ENCODE assay signal across 22 cellular contexts in genomic region chr7:90817846-90818245, GRCh38.
DNase-seq lines count a peak whose midpoint lies in the region; ATAC-seq, FAIRE-seq and TF ChIP-seq lines count a peak whose summit lies in the region.
"Had no signal": no experiment of that assay in that cellular context is flagged by ENCODE, and none has a peak within 500 bp of the region (broad histone marks: within the 10 kb centered on the region; RNA-seq: fewer than 3 reads in every experiment).

No MANE protein-coding gene starts in this region.

- BruUV-seq in MCF 10A (replicated peaks; lab: Mats Ljungman, UMichigan) (no TSS peak), GM12878 (replicated peaks; lab: Mats Ljungman, UMichigan) (no TSS peak)

- intact Hi-C loops in breast epithelium (cut with DNase I; ENCODE audit: low total_unique reads) (no loop called here), MCF 10A (cut with micrococcal nuclease) (no loop called here), GM12878 (cut with micrococcal nuclease; ENCODE audit: unreplicated experiment) (loop anchor here (2.0 to 5.0 kb wide), 2 partner anchors 91 to 109 kb away; no protein-coding TSS in a partner anchor)
- intact Hi-C loops in CD8-positive, alpha-beta T cell (cut with DNase I, micrococcal nuclease): loop anchor here in 1 of 2 experiments (10.0 kb wide), 1 partner anchor 1647 kb away; no protein-coding TSS in a partner anchor

- POLR2A ChIA-PET in MCF 10A (lab: Yijun Ruan, JAX): interaction anchor here (0.6 to 1.4 kb wide), 5 partner anchors 14 to 987 kb away, joined by 3 to 4 read pairs (median 3); no protein-coding TSS in a partner anchor
- POLR2A ChIA-PET in GM12878 (lab: Charles Lee): no interaction called here
- POLR2A ChIA-PET in CD8-positive, alpha-beta T cell (lab: Charles Lee): no interaction called here

- H3K4me1 Mint-ChIP-seq in MCF 10A (ENCODE audit: insufficient read depth, unreplicated experiment): peaks cover 20% of the 10 kb centered on the region
- peaks cover 24% of the 10 kb centered on the region for H3K4me1 Mint-ChIP-seq in nephron
- H3K4me1 Mint-ChIP-seq in CD8-positive, alpha-beta T cell (ENCODE audit: low read depth): no peaks in the 10 kb centered on the region
- H3K4me1 Mint-ChIP-seq: CD14-positive monocyte had no signal

- H3K79me2 ChIP-seq in GM12878 (ENCODE audit: control insufficient read depth, insufficient read depth, low read length): no peaks in the 10 kb centered on the region

- H3K4me2 ChIP-seq in GM12878 (ENCODE audit: control insufficient read depth, insufficient read depth): no peak overlapping the region

- no peaks in the 10 kb centered on the region for H3K9me3 Mint-ChIP-seq in MCF 10A (ENCODE audit: unreplicated experiment)
- no peaks in the 10 kb centered on the region for H3K9me3 Mint-ChIP-seq in nephron
- H3K9me3 Mint-ChIP-seq in CD8-positive, alpha-beta T cell: peaks cover 6% of the 10 kb centered on the region

- no peak overlapping the region for H3K4me3 Mint-ChIP-seq in MCF 10A (ENCODE audit: unreplicated experiment)
- H3K4me3 Mint-ChIP-seq in nephron: no peak overlapping the region
- no peak overlapping the region for H3K4me3 Mint-ChIP-seq in CD8-positive, alpha-beta T cell
- H3K4me3 Mint-ChIP-seq: CD14-positive monocyte had no signal

- in situ Hi-C loops in GM12878 (cut with MboI): no loop called here

- TF ChIP-seq POLR2A in breast epithelium (IDR thresholded peaks at IDR 0.05): no peak
- TF ChIP-seq POLR2A in GM12878 (IDR thresholded peaks at IDR 0.05; ENCODE audit: low read depth, low read length): no peak

- H3K27me3 ChIP-seq in breast epithelium: no peaks in the 10 kb centered on the region
- H3K27me3 ChIP-seq in GM12878 (replicated peaks in 1 of 2; ENCODE audit: control insufficient read depth in 2 of 2, insufficient read depth in 2 of 2, low read length in 1 of 2): no peaks in the 10 kb centered on the region
- no peaks in the 10 kb centered on the region for H3K27me3 ChIP-seq in CD8-positive, alpha-beta T cell (ENCODE audit: insufficient read depth, low read length)
- H3K27me3 ChIP-seq: sigmoid colon, thyroid gland had no signal

- RAD21 ChIA-PET in GM12878 (lab: Charles Lee; ENCODE audit: unreplicated experiment): interaction anchor here (0.6 to 2.6 kb wide), 6 partner anchors 35 to 108 kb away, joined by 3 to 16 read pairs (median 6); no protein-coding TSS in a partner anchor

- H3K27me3 Mint-ChIP-seq in MCF 10A (ENCODE audit: insufficient read depth, unreplicated experiment): no peaks in the 10 kb centered on the region
- no peaks in the 10 kb centered on the region for H3K27me3 Mint-ChIP-seq in nephron (ENCODE audit: low read depth)
- no peaks in the 10 kb centered on the region for H3K27me3 Mint-ChIP-seq in CD8-positive, alpha-beta T cell (ENCODE audit: low read depth)

- DNase-seq in breast epithelium (ENCODE audit: low spot score in 2 of 2): no peak
- no peak for DNase-seq in MCF 10A (ENCODE audit: unreplicated experiment)
- no peak for DNase-seq in GM12878 (ENCODE audit: low read depth, low spot score)
- no peak for DNase-seq in CD8-positive, alpha-beta T cell
- DNase-seq in T-helper 1 cell: no peak
- no peak for DNase-seq in OCI-M1 (lab: John Stamatoyannopoulos, UW)
- DNase-seq: activated CD4-positive, alpha-beta T cell treated with anti-CD3 and anti-CD28 coated beads, Interleukin-2, amount 50 U/mL, for 1 hour; activated naive CD4-positive, alpha-beta T cell; amygdala; effector CD8-positive, alpha-beta T cell; left ventricle myocardium superior; NCI-H1930; NCI-H446; occipital lobe; sigmoid colon; stimulated activated naive CD4-positive, alpha-beta T cell treated with Interleukin-2 at 50 U/mL for 16 hours; SW 1271; thyroid gland had no signal

- no peaks in the 10 kb centered on the region for H4K20me1 ChIP-seq in GM12878 (ENCODE audit: control insufficient read depth, insufficient read depth)

- no peak overlapping the region for H3K27ac Mint-ChIP-seq in MCF 10A (ENCODE audit: low read depth, unreplicated experiment)
- H3K27ac Mint-ChIP-seq in nephron: peak overlapping the region; percentile 8 to 30 (median 22)
- H3K27ac Mint-ChIP-seq in CD8-positive, alpha-beta T cell: no peak overlapping the region

- peak; percentile 18 for FAIRE-seq in GM12878 (lab: Jason Lieb, UNC)
- FAIRE-seq: K562 had no signal

- CTCF ChIA-PET in MCF 10A (lab: Yijun Ruan, JAX): interaction anchor here (0.5 to 1.4 kb wide), 4 partner anchors 14 to 1059 kb away, joined by 3 to 4 read pairs (median 3); no protein-coding TSS in a partner anchor
- CTCF ChIA-PET in GM12878 (lab: Yijun Ruan, JAX): interaction anchor here (0.8 to 2.0 kb wide), 5 partner anchors 25 to 116 kb away, joined by 3 to 13 read pairs (median 3); no protein-coding TSS in a partner anchor
- CTCF ChIA-PET in CD8-positive, alpha-beta T cell (lab: Charles Lee): no interaction called here

- H3K36me3 ChIP-seq in breast epithelium: no peaks in the 10 kb centered on the region
- H3K36me3 ChIP-seq in GM12878 (ENCODE audit: control insufficient read depth in 2 of 2, insufficient read depth in 2 of 2, low read length in 1 of 2): no peaks in the 10 kb centered on the region
- H3K36me3 ChIP-seq in CD8-positive, alpha-beta T cell (ENCODE audit: insufficient read depth, low read length): no peaks in the 10 kb centered on the region
- H3K36me3 ChIP-seq: sigmoid colon, thyroid gland had no signal

- TF ChIP-seq RAD21 in GM12878 (IDR thresholded peaks at IDR 0.05; ENCODE audit: insufficient read depth, low read depth, low read length): no peak

- TF ChIP-seq CTCF in breast epithelium (IDR thresholded peaks at IDR 0.05) (no peak), MCF 10A (IDR thresholded peaks at IDR 0.05; ENCODE audit: unreplicated experiment) (no peak), GM12878 (IDR thresholded peaks at IDR 0.05 in 2 of 3, conservative IDR thresholded peaks at IDR 0.05 in 1 of 3; ENCODE audit: control insufficient read depth in 2 of 3, extremely low read depth in 1 of 3, insufficient read depth in 1 of 3, low read depth in 3 of 3, low read length in 3 of 3) (no peak), nephron (IDR thresholded peaks at IDR 0.05; ENCODE audit: unreplicated experiment in 3 of 3) (no peak)
- no peak for TF ChIP-seq CTCF in CD8-positive, alpha-beta T cell (IDR thresholded peaks at IDR 0.05)

- H3K9ac ChIP-seq in GM12878 (ENCODE audit: control insufficient read depth, insufficient read depth, low read length): no peak overlapping the region

- H3K4me3 ChIP-seq in breast epithelium (no peak overlapping the region), GM12878 (no peak overlapping the region)
- no peak overlapping the region for H3K4me3 ChIP-seq in CD8-positive, alpha-beta T cell (ENCODE audit: low read depth, low read length)
- H3K4me3 ChIP-seq: K562, sigmoid colon, thyroid gland had no signal

- H2AFZ ChIP-seq in GM12878 (ENCODE audit: control insufficient read depth, low read depth, low read length): no peak overlapping the region

- H3K4me1 ChIP-seq in breast epithelium (no peaks in the 10 kb centered on the region), GM12878 (ENCODE audit: control insufficient read depth, insufficient read depth, low read length) (0 out of 2 replicates have a peak, but pooled peaks cover 4% of the 10 kb centered on the region)
- no peaks in the 10 kb centered on the region for H3K4me1 ChIP-seq in CD8-positive, alpha-beta T cell (ENCODE audit: insufficient read depth, low read length)

- peak overlapping the region; percentile 16 to 23 for H3K27ac ChIP-seq in breast epithelium
- peak overlapping the region; percentile 16; the same call in 1 of the 2 replicates for H3K27ac ChIP-seq in GM12878 (ENCODE audit: control insufficient read depth, insufficient read depth)
- H3K27ac ChIP-seq in CD8-positive, alpha-beta T cell (ENCODE audit: low read depth, low read length): no peak overlapping the region
- H3K27ac ChIP-seq: sigmoid colon, thyroid gland had no signal

- WGBS in GM12878 (ENCODE audit: insufficient coverage, insufficient replicate concordance, low lambda C conversion rate, missing lambda C conversion rate): 94% methylated on average over 2 of the region's 2 CpGs

- SMC1A ChIA-PET in GM12878 (lab: Charles Lee; ENCODE audit: uncharacterized antibody, unreplicated experiment): interaction anchor here (0.8 to 4.2 kb wide), 20 partner anchors 8 to 216 kb away, joined by 3 to 20 read pairs (median 4); no protein-coding TSS in a partner anchor

- H3K36me3 Mint-ChIP-seq in MCF 10A (ENCODE audit: insufficient read depth, unreplicated experiment) (no peaks in the 10 kb centered on the region), nephron (ENCODE audit: low read depth) (peaks cover 5% of the 10 kb centered on the region)
- H3K36me3 Mint-ChIP-seq in CD8-positive, alpha-beta T cell: no peaks in the 10 kb centered on the region

- no peaks in the 10 kb centered on the region for H3K9me3 ChIP-seq in breast epithelium
- H3K9me3 ChIP-seq in GM12878 (replicated peaks; ENCODE audit: control insufficient read depth, insufficient read depth, low read length): no peaks in the 10 kb centered on the region; the same call in 1 of the 3 replicates
- no peaks in the 10 kb centered on the region for H3K9me3 ChIP-seq in CD8-positive, alpha-beta T cell (ENCODE audit: low read length)
- H3K9me3 ChIP-seq: sigmoid colon, thyroid gland had no signal

- ATAC-seq in GM12878 (peak; percentile 9), GM18867 (IDR thresholded peaks at IDR 0.05; ENCODE audit: unreplicated experiment) (no peak)
- ATAC-seq in CD8-positive, alpha-beta T cell: no peak
- ATAC-seq: K562, left ventricle myocardium superior had no signal

- TF ChIP-seq EP300 in GM12878 (IDR thresholded peaks at IDR 0.05; ENCODE audit: borderline replicate concordance in 1 of 2, control insufficient read depth in 1 of 2, low read depth in 2 of 2, low read length in 2 of 2): no peak

TF ChIP-seq in GM12878, 131 proteins besides CTCF, POLR2A, EP300 and RAD21:
- TF ChIP-seq SIN3A (IDR thresholded peaks at IDR 0.05; ENCODE audit: low read depth, low read length) (no peak), ZNF274 (IDR thresholded peaks at IDR 0.05; ENCODE audit: insufficient read depth, insufficient read length) (no peak), ZBTB33 (IDR thresholded peaks at IDR 0.05) (no peak)

Comparison
In these comparisons a context has a peak if more than half of its experiments do, and no peak if none do; other contexts are left out.
1. H3K27ac Mint-ChIP-seq: peak in nephron (3 of 3); none in MCF 10A (single experiment) and CD8-positive, alpha-beta T cell (single experiment).